In the genomic region with DNA sequence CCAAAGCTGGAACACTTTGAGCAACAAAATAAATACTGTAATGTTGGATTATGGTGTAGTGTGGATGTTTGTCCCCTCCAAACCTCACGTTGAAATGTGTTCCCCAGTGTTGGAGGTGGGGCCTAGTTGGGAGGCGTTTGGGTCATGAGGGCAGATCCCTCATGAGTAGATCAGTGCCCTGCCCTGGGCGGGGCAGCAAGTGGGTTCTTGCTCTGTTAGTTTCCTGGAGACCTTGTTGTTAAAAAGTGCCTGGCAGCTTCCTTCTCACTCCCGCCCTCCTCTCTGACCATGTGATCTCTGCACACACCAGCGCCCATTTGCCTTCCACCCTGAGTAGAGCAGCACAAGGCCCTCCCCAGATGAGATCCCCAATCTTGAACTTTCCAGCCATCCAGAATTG, we compare ENCODE assay signal across 11 cellular contexts.
DNase-seq lines count a peak whose midpoint lies in the region; ATAC-seq and TF ChIP-seq lines count a peak whose summit lies in the region.
"Had no signal": no experiment of that assay in that cellular context is flagged by ENCODE, and none has a peak within 500 bp of the region (broad histone marks: within the 10 kb centered on the region; RNA-seq: fewer than 3 reads in every experiment).

No MANE protein-coding gene starts in this region.

- H3K4me3 Mint-ChIP-seq in activated naive CD8-positive, alpha-beta T cell treated with anti-CD3 and anti-CD28 coated beads, Interleukin-2, amount 10 ng/mL, durations not matched to agents 7 days and 5 days: no peak overlapping the region

- no peak overlapping the region for H3K4me3 ChIP-seq in vagina

- POLR2A ChIA-PET in activated naive CD8-positive, alpha-beta T cell treated with anti-CD3 and anti-CD28 coated beads, Interleukin-2, amount 10 ng/mL, durations not matched to agents 7 days and 5 days (lab: Charles Lee): no interaction called here

- peak overlapping the region; percentile 43 for H3K27ac ChIP-seq in vagina

- peaks cover 84% of the 10 kb centered on the region for H3K4me1 ChIP-seq in vagina
- H3K4me1 ChIP-seq: Caco-2 had no signal

- TF ChIP-seq CTCF in vagina (IDR thresholded peaks at IDR 0.05): no peak

- H3K27me3 ChIP-seq in vagina: no peaks in the 10 kb centered on the region

- peaks cover 31% of the 10 kb centered on the region for H3K4me1 Mint-ChIP-seq in activated naive CD8-positive, alpha-beta T cell treated with anti-CD3 and anti-CD28 coated beads, Interleukin-2, amount 10 ng/mL, durations not matched to agents 7 days and 5 days

- peak; percentile 34 for ATAC-seq in activated naive CD8-positive, alpha-beta T cell treated with anti-CD3 and anti-CD28 coated beads, Interleukin-2, amount 10 ng/mL, durations not matched to agents 7 days and 5 days (ENCODE audit: low read depth)
- peak; percentile 84 for ATAC-seq in left colon
- ATAC-seq in HG02571 (IDR thresholded peaks at IDR 0.05; ENCODE audit: unreplicated experiment): no peak
- ATAC-seq: activated CD4-positive, CD25-positive, alpha-beta regulatory T cell treated with anti-CD3 and anti-CD28 coated beads, Interleukin-2, amount 50 U/mL, for 24 hours had no signal

- H3K9me3 ChIP-seq in vagina: no peaks in the 10 kb centered on the region
- H3K9me3 ChIP-seq: Caco-2 had no signal

- DNase-seq in stimulated activated CD4-positive, alpha-beta T cell treated with anti-CD3 and anti-CD28 coated beads, Interleukin-4, amount 100 ng/mL, for 24 hours: peak; percentile 12
- DNase-seq in stimulated activated CD4-positive, alpha-beta T cell treated with anti-CD3 and anti-CD28 coated beads, Interleukin-2, amount 100 ng/mL, for 24 hours: no peak
- DNase-seq in activated naive CD8-positive, alpha-beta T cell treated with anti-CD3 and anti-CD28 coated beads, Interleukin-2, amount 10 ng/mL, durations not matched to agents 7 days and 5 days: no peak
- DNase-seq in left colon (peak; percentile 88 to 93), vagina (ENCODE audit: extremely low spot score in 2 of 2) (no peak), middle frontal gyrus (ENCODE audit: extremely low spot score, low spot score) (no peak), hypothalamus (lab: John Stamatoyannopoulos, UW) (no peak)
- DNase-seq: Caco-2; stimulated activated CD4-positive, alpha-beta T cell treated with anti-CD3 and anti-CD28 coated beads, Interleukin-15, amount 100 ng/mL, for 24 hours had no signal

- H3K36me3 ChIP-seq in vagina: no peaks in the 10 kb centered on the region

- intact Hi-C loops in left colon (cut with DNase I, micrococcal nuclease): no loop called here
- intact Hi-C loops in vagina (cut with DNase I): loop anchor here (10.0 kb wide), 1 partner anchor 65 kb away; a partner anchor contains a TSS

- H3K36me3 Mint-ChIP-seq in activated naive CD8-positive, alpha-beta T cell treated with anti-CD3 and anti-CD28 coated beads, Interleukin-2, amount 10 ng/mL, durations not matched to agents 7 days and 5 days: no peaks in the 10 kb centered on the region

- TF ChIP-seq POLR2A in vagina (IDR thresholded peaks at IDR 0.05): no peak

- peak overlapping the region; percentile 22 for H3K27ac Mint-ChIP-seq in activated naive CD8-positive, alpha-beta T cell treated with anti-CD3 and anti-CD28 coated beads, Interleukin-2, amount 10 ng/mL, durations not matched to agents 7 days and 5 days

- no peaks in the 10 kb centered on the region for H3K27me3 Mint-ChIP-seq in activated naive CD8-positive, alpha-beta T cell treated with anti-CD3 and anti-CD28 coated beads, Interleukin-2, amount 10 ng/mL, durations not matched to agents 7 days and 5 days

- no peaks in the 10 kb centered on the region for H3K9me3 Mint-ChIP-seq in activated naive CD8-positive, alpha-beta T cell treated with anti-CD3 and anti-CD28 coated beads, Interleukin-2, amount 10 ng/mL, durations not matched to agents 7 days and 5 days

Comparison
In these comparisons a context has a peak if more than half of its experiments do, and no peak if none do; other contexts are left out.
1. DNase-seq: peak in stimulated activated CD4-positive, alpha-beta T cell treated with anti-CD3 and anti-CD28 coated beads, Interleukin-4, amount 100 ng/mL, for 24 hours (single experiment) and left colon (2 of 2); none in stimulated activated CD4-positive, alpha-beta T cell treated with anti-CD3 and anti-CD28 coated beads, Interleukin-2, amount 100 ng/mL, for 24 hours (0 of 2), activated naive CD8-positive, alpha-beta T cell treated with anti-CD3 and anti-CD28 coated beads, Interleukin-2, amount 10 ng/mL, durations not matched to agents 7 days and 5 days (single experiment), vagina (0 of 2), middle frontal gyrus (single experiment) and hypothalamus (0 of 51).